1 cellular context compared by ENCODE assay signal in the genomic region with DNA sequence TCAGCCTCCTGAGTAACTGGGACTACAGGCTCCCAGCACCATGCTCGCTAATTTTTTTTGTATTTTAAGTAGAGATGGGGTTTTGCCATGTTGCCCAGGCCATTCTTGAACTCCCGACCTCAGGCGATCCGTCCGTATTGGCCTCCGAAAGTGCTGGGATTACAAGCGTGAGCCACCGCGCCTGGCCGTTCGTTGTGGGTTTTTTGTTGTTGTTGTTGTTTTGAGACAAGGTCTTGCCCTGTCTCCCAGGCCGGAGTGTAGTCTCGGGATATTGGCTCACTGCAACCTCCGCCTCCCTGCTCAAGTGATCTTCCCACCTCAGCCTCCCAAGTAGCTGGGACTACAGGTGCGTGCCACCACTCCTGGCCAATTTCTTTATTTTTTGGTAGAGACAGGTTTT.
TF ChIP-seq lines count a peak whose summit lies in the region.

No MANE protein-coding gene starts in this region.

TF ChIP-seq in HCT116, 20 proteins besides CTCF, POLR2A, EP300 and RAD21 (continued from another document):
- TF ChIP-seq ZBTB33 (IDR thresholded peaks at IDR 0.05; ENCODE audit: extremely low read depth, insufficient replicate concordance, low read length) (no peak), SRF (IDR thresholded peaks at IDR 0.05; ENCODE audit: low read depth) (no peak), JUND (IDR thresholded peaks at IDR 0.05) (no peak), ELF1 (IDR thresholded peaks at IDR 0.05; ENCODE audit: borderline replicate concordance, low read depth) (no peak), EGR1 (IDR thresholded peaks at IDR 0.05; ENCODE audit: low read depth) (no peak), REST (IDR thresholded peaks at IDR 0.05; ENCODE audit: low read depth) (no peak), POLR2AphosphoS5 (IDR thresholded peaks at IDR 0.05; ENCODE audit: low read depth, low read length) (no peak), SIN3A (IDR thresholded peaks at IDR 0.05; ENCODE audit: low read depth) (no peak), SP1 (IDR thresholded peaks at IDR 0.05; ENCODE audit: low read depth) (no peak)
- TF ChIP-seq, protein P1, sequence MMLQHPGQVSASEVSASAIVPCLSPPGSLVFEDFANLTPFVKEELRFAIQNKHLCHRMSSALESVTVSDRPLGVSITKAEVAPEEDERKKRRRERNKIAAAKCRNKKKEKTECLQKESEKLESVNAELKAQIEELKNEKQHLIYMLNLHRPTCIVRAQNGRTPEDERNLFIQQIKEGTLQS (IDR thresholded peaks at IDR 0.05) = no peak
